ENCODE assay signal across 25 cellular contexts in the genomic region with DNA sequence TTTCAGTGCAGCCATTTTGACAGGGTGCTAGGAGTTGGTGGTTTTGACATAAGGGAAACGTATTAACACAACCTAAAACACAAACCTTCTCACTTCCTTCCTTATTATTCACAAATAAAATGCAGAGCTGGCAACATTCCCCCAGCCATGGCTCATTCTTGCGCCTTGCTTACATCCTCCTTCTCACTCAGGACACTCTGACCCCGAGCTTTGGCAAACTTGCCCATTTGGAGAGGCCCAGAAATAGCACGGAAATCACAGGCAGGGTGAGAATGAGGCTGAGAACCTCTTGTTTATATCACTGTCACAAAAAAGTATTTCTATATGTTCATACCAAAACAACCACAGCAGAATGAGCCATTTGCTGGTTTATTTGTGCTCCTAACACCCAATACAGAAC.
A peak's percentile ranks its signal among the peaks of the same experiment; 100 is the strongest.
DNase-seq lines count a peak whose midpoint lies in the region; ATAC-seq, FAIRE-seq and TF ChIP-seq lines count a peak whose summit lies in the region.
"Had no signal": no experiment of that assay in that cellular context is flagged by ENCODE, and none has a peak within 500 bp of the region (broad histone marks: within the 10 kb centered on the region; RNA-seq: fewer than 3 reads in every experiment).

No MANE protein-coding gene starts in this region.

- ATAC-seq in left ventricle myocardium superior (peak; percentile 86), sciatic nerve (no peak)

- H3K27ac ChIP-seq in astrocyte (ENCODE audit: low read depth, low read length), result no peak overlapping the region
- peak overlapping the region; percentile 43 to 56 for H3K27ac ChIP-seq in tibial artery
- H3K27ac ChIP-seq: 22Rv1, HL-60, KMS-11 had no signal

- H3K27me3 ChIP-seq in astrocyte (ENCODE audit: insufficient read depth, low read length) (no peaks in the 10 kb centered on the region), tibial artery (no peaks in the 10 kb centered on the region)
- H3K27me3 ChIP-seq: BE2C had no signal

- no peak for FAIRE-seq in astrocyte (lab: Jason Lieb, UNC)
- FAIRE-seq: GM12892 had no signal

- no peak overlapping the region for H3K4me2 ChIP-seq in astrocyte (ENCODE audit: low read length)
- H3K4me2 ChIP-seq: KMS-11, SK-N-SH had no signal

- intact Hi-C loops in left ventricle myocardium superior (cut with micrococcal nuclease), result no loop called here
- intact Hi-C loops in tibial artery (cut with DNase I; ENCODE audit: low total_unique reads), result no loop called here
- intact Hi-C loops in sciatic nerve (cut with DNase I), result no loop called here

- H3K4me3 Mint-ChIP-seq in astrocyte (ENCODE audit: unreplicated experiment), result no peak overlapping the region
- H3K4me3 Mint-ChIP-seq: IgD-negative memory B cell had no signal

- H3K9ac ChIP-seq in astrocyte (ENCODE audit: low read length), result no peak overlapping the region
- H3K9ac ChIP-seq: KMS-11, SK-N-SH had no signal

- H4K20me1 ChIP-seq in astrocyte (ENCODE audit: insufficient read depth, low read length), result no peaks in the 10 kb centered on the region

- no peak overlapping the region for H3K27ac Mint-ChIP-seq in astrocyte (ENCODE audit: unreplicated experiment)
- H3K27ac Mint-ChIP-seq: IgD-negative memory B cell had no signal

- H3K36me3 ChIP-seq in astrocyte (ENCODE audit: insufficient read depth, low read length) (no peaks in the 10 kb centered on the region), tibial artery (peaks cover 0 to 6% (median 0%) of the 10 kb centered on the region in 3 donors)
- H3K36me3 ChIP-seq: BE2C had no signal

- no peaks in the 10 kb centered on the region for H3K4me1 Mint-ChIP-seq in astrocyte (ENCODE audit: low read depth, unreplicated experiment)
- H3K4me1 Mint-ChIP-seq: IgD-negative memory B cell had no signal

- no peak overlapping the region for H3K4me3 ChIP-seq in astrocyte (ENCODE audit: insufficient read depth, low read depth, low read length)
- H3K4me3 ChIP-seq in tibial artery, result no peak overlapping the region

- H3K27me3 Mint-ChIP-seq in astrocyte (ENCODE audit: low read depth, unreplicated experiment), result peaks cover 3% of the 10 kb centered on the region

- H3K4me1 ChIP-seq in astrocyte (ENCODE audit: insufficient read depth, low read length) (no peaks in the 10 kb centered on the region), tibial artery (peaks cover 0 to 59% (median 36%) of the 10 kb centered on the region in 4 donors)

- TF ChIP-seq CTCF in astrocyte (IDR thresholded peaks at IDR 0.05; ENCODE audit: insufficient read depth, low read depth, low read length) (no peak), tibial artery (IDR thresholded peaks at IDR 0.05) (no peak)

- H3K36me3 Mint-ChIP-seq in astrocyte (ENCODE audit: low read depth, unreplicated experiment), result no peaks in the 10 kb centered on the region
- H3K36me3 Mint-ChIP-seq: IgD-negative memory B cell had no signal

- H3K9me3 Mint-ChIP-seq in astrocyte (ENCODE audit: unreplicated experiment), result no peaks in the 10 kb centered on the region
- H3K9me3 Mint-ChIP-seq: IgD-negative memory B cell had no signal

- H3K79me2 ChIP-seq in astrocyte (ENCODE audit: insufficient read depth, low read length), result no peaks in the 10 kb centered on the region

- H2AFZ ChIP-seq in astrocyte (ENCODE audit: low read depth, low read length), result no peak overlapping the region

- DNase-seq in NOMO-1 treated with DMSO at 0.1 percent for 48 hours (lab: John Stamatoyannopoulos, UW; ENCODE audit: unreplicated experiment), result peak; percentile 13
- DNase-seq in NOMO-1 treated with dmso at 0.1 percent for 144 hours (lab: John Stamatoyannopoulos, UW; ENCODE audit: unreplicated experiment), result no peak
- peak; percentile 2 for DNase-seq in astrocyte (ENCODE audit: low read depth)
- DNase-seq in left ventricle myocardium superior, result peak; percentile 31
- peak; percentile 63 to 75 for DNase-seq in tibial artery
- DNase-seq in activated CD8-positive, alpha-beta memory T cell treated with anti-CD3 and anti-CD28 coated beads, Interleukin-2, amount 50 U/mL, for 48 hours, result no peak
- DNase-seq in foreskin melanocyte, result no peak
- no peak for DNase-seq in sciatic nerve (ENCODE audit: low spot score)
- DNase-seq: BE2C, Calu3, DMS79 treated with DMSO at 0.1 percent for 48 hours, MM.1S, NCI-H1048, NCI-H1417, NCI-H1694 treated with DMSO at 0.1 percent for 48 hours, NCI-H2081 treated with DMSO at 0.1 percent for 48 hours, NCI-H446, NCI-H524 treated with DMSO at 0.1 percent for 48 hours, NCI-H774, SK-N-SH had no signal

- H3K9me3 ChIP-seq in astrocyte (ENCODE audit: insufficient read depth, low read depth, low read length) (no peaks in the 10 kb centered on the region), tibial artery (no peaks in the 10 kb centered on the region)
- H3K9me3 ChIP-seq: BE2C, SK-N-SH had no signal

Comparison
In these comparisons a context has a peak if more than half of its experiments do, and no peak if none do; other contexts are left out.
1. DNase-seq: peak in NOMO-1 treated with DMSO at 0.1 percent for 48 hours (single experiment), astrocyte (single experiment), left ventricle myocardium superior (single experiment) and tibial artery (2 of 2); none in NOMO-1 treated with dmso at 0.1 percent for 144 hours (single experiment), activated CD8-positive, alpha-beta memory T cell treated with anti-CD3 and anti-CD28 coated beads, Interleukin-2, amount 50 U/mL, for 48 hours (single experiment), foreskin melanocyte (single experiment) and sciatic nerve (single experiment).